Comparison of ENCODE assay signal across 9 cellular contexts in genomic region chr9:129336130-129336528, GRCh38.
DNase-seq lines count a peak whose midpoint lies in the region; ATAC-seq and TF ChIP-seq lines count a peak whose summit lies in the region.
"Had no signal": no experiment of that assay in that cellular context is flagged by ENCODE, and none has a peak within 500 bp of the region (broad histone marks: within the 10 kb centered on the region; RNA-seq: fewer than 3 reads in every experiment).

No MANE protein-coding gene starts in this region.

- no peak for TF ChIP-seq CTCF in heart right ventricle (IDR thresholded peaks at IDR 0.05)

- no peaks in the 10 kb centered on the region for H3K27me3 ChIP-seq in heart right ventricle
- H3K27me3 ChIP-seq in right cardiac atrium (ENCODE audit: control insufficient read depth, insufficient read depth) = no peaks in the 10 kb centered on the region
- H3K27me3 ChIP-seq in muscle layer of duodenum (ENCODE audit: low read depth, low read length) = no peaks in the 10 kb centered on the region
- H3K27me3 ChIP-seq in aorta (ENCODE audit: control insufficient read depth in 1 of 2, insufficient read depth in 2 of 2, low read length in 1 of 2) = no peaks in the 10 kb centered on the region
- H3K27me3 ChIP-seq: MG63 had no signal

- ATAC-seq in heart right ventricle (no peak), right cardiac atrium (no peak), aorta (ENCODE audit: low FRiP score) (no peak), GM18502 (IDR thresholded peaks at IDR 0.05; ENCODE audit: poor library complexity, unreplicated experiment) (no peak)

- DNase-seq in heart right ventricle (no peak), right cardiac atrium (no peak), aorta (no peak), HCEC 1CT (no peak), iPS-NIHi7 (ENCODE audit: extremely low spot score) (no peak)

- intact Hi-C loops in heart right ventricle (cut with DNase I) (loop anchor here in 7 of 10 donors (5.0 to 10.0 kb wide), 8 partner anchors 46 to 279 kb away; partner anchors contain the start of gene IER5L (in 1 of the 7)), right cardiac atrium (cut with DNase I) (loop anchor here in 2 of 4 donors (5.0 to 10.0 kb wide), 3 partner anchors 149 to 164 kb away; partner anchors contain the start of gene IER5L (in 1 of the 2)), aorta (cut with DNase I) (loop anchor here in 1 of 2 donors (10.0 kb wide), 1 partner anchor 269 kb away; no protein-coding TSS in a partner anchor)

- H3K27ac ChIP-seq in heart right ventricle (peak overlapping the region in 9 of 10 donors; percentile 6 to 96 (median 86)), right cardiac atrium (ENCODE audit: low read length) (no peak overlapping the region), cingulate gyrus (ENCODE audit: low read depth, low read length) (peak overlapping the region; percentile 76), muscle layer of duodenum (ENCODE audit: low read length) (peak overlapping the region; percentile 76), aorta (ENCODE audit: low read depth in 1 of 2, low read length in 2 of 2) (peak overlapping the region; percentile 36 to 90)

- H3K4me1 ChIP-seq in heart right ventricle (peaks cover 19 to 68% (median 49%) of the 10 kb centered on the region in 9 donors), right cardiac atrium (ENCODE audit: control insufficient read depth, insufficient read depth, low read length) (peaks cover 14% of the 10 kb centered on the region), muscle layer of duodenum (ENCODE audit: control insufficient read depth in 1 of 2, insufficient read depth in 2 of 2, low read length in 2 of 2) (peaks cover 13 to 29% of the 10 kb centered on the region in 2 donors), aorta (ENCODE audit: control insufficient read depth in 1 of 2, insufficient read depth in 2 of 2, low read length in 2 of 2) (no peaks in the 10 kb centered on the region)

- WGBS in heart right ventricle, 2 donors = 82 to 85% methylated on average over 5 of the region's 5 CpGs
- 82% methylated on average over 5 of the region's 5 CpGs for WGBS in right cardiac atrium
- 58 to 65% methylated on average over 5 of the region's 5 CpGs for WGBS in aorta, 2 donors

- H3K36me3 ChIP-seq in heart right ventricle (no peaks in the 10 kb centered on the region), muscle layer of duodenum (ENCODE audit: control insufficient read depth in 1 of 2, insufficient read depth in 2 of 2, low read length in 2 of 2) (no peaks in the 10 kb centered on the region), aorta (ENCODE audit: control insufficient read depth in 1 of 2, insufficient read depth in 2 of 2, low read length in 1 of 2) (no peaks in the 10 kb centered on the region)
- H3K36me3 ChIP-seq: MG63 had no signal

- H3K4me3 ChIP-seq in heart right ventricle (peak overlapping the region in 9 of 10 donors; percentile 16 to 61 (median 49)), right cardiac atrium (ENCODE audit: low read length) (no peak overlapping the region), muscle layer of duodenum (ENCODE audit: low read depth in 1 of 2, low read length in 2 of 2) (peak overlapping the region; percentile 44 to 58), aorta (ENCODE audit: low read length in 2 of 2) (no peak overlapping the region)

- H3K9me3 ChIP-seq in heart right ventricle (peaks cover 0 to 7% (median under 1%) of the 10 kb centered on the region in 11 donors), right cardiac atrium (ENCODE audit: control insufficient read depth, low read length) (no peaks in the 10 kb centered on the region), muscle layer of duodenum (ENCODE audit: control insufficient read depth in 1 of 2, low read length in 2 of 2) (peaks cover 0 to under 1% of the 10 kb centered on the region in 2 donors), aorta (ENCODE audit: control insufficient read depth, low read length) (no peaks in the 10 kb centered on the region)
- H3K9me3 ChIP-seq: MG63 had no signal

Comparison
In these comparisons a context has a peak if more than half of its experiments do, and no peak if none do; other contexts are left out.
1. H3K4me3 ChIP-seq: peak in heart right ventricle (9 of 10) and muscle layer of duodenum (2 of 2); none in right cardiac atrium (single experiment) and aorta (0 of 2).